In the genomic region with DNA sequence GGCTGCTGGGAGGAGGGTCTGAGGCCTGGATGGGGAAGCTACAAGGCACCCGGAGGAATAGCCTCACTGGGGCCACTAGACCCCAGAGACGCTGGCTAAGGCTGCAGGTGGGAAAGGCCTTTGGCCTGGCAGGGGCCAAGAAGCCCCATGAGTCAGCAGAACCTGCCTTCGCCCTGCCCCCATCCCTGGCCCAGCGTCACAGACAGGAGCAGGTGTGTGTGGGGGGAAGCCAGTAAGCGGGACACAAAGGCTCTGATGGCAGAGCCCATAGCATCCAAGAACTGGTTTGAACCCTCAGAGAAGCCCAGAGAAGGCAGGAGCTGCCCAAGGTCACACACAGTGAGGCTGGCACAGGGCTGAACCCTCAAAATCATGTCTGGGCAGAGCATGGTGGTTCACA, we compare ENCODE assay signal across 2 cellular contexts. TPM values are rescaled to one million over a fixed set of nuclear protein-coding genes. Genes with fewer than 3 reads are reported as not detected.
"Had no signal": no experiment of that assay in that cellular context is flagged by ENCODE, and none has a peak within 500 bp of the region (broad histone marks: within the 10 kb centered on the region; RNA-seq: fewer than 3 reads in every experiment).

No MANE protein-coding gene starts in this region.

RNA-seq across cellular contexts. Expression of a gene that starts 43.3 kb away (rescaled TPM):
- total RNA-seq: G401, GM12878 had no signal

RNA-seq across cellular contexts. Expression of a gene that starts 55.8 kb away (rescaled TPM):
- total RNA-seq: G401, GM12878 had no signal
